Comparison of ENCODE assay signal across 8 cellular contexts in genomic region chr7:22110227-22110839, GRCh38.
DNase-seq lines count a peak whose midpoint lies in the region; ATAC-seq and TF ChIP-seq lines count a peak whose summit lies in the region.

No MANE protein-coding gene starts in this region.

- H3K4me1 ChIP-seq in A673 (ENCODE audit: insufficient read depth, low read length, poor library complexity, severe bottlenecking) (peaks cover 5% of the 10 kb centered on the region), left lung (peaks cover 0 to 9% of the 10 kb centered on the region in 2 donors)

- H3K9me3 Mint-ChIP-seq in activated CD4-positive, alpha-beta T cell treated with anti-CD3 and anti-CD28 coated beads for 36 hours (ENCODE audit: low read depth), result no peaks in the 10 kb centered on the region

- DNase-seq in A673 (ENCODE audit: low spot score) (peak; percentile 92), NCI-H524 (lab: John Stamatoyannopoulos, UW) (peak; percentile 57 to 81), choroid plexus epithelial cell (ENCODE audit: low read depth) (peak; percentile 94), left lung (no peak)
- peak; percentile 78 for DNase-seq in activated CD4-positive, alpha-beta T cell treated with anti-CD3 and anti-CD28 coated beads for 36 hours
- DNase-seq in stimulated activated CD4-positive, alpha-beta T cell treated with anti-CD3 and anti-CD28 coated beads, TNF-alpha, amount 100 ng/mL, for 24 hours (ENCODE audit: low read depth in 3 of 3), result peak; percentile 36 to 50 (median 42)

- no peaks in the 10 kb centered on the region for H3K36me3 Mint-ChIP-seq in activated CD4-positive, alpha-beta T cell treated with anti-CD3 and anti-CD28 coated beads for 36 hours (ENCODE audit: low read depth)

- H3K9me3 ChIP-seq in A673 (ENCODE audit: low read depth, low read length, poor library complexity, severe bottlenecking), result no peaks in the 10 kb centered on the region
- H3K9me3 ChIP-seq in left lung, result no peaks in the 10 kb centered on the region

- H3K27ac Mint-ChIP-seq in activated CD4-positive, alpha-beta T cell treated with anti-CD3 and anti-CD28 coated beads for 36 hours, result no peak overlapping the region

- H3K4me3 ChIP-seq in A673 (ENCODE audit: low read depth, low read length, poor library complexity, severe bottlenecking) (no peak overlapping the region), choroid plexus epithelial cell (ENCODE audit: low read depth, low read length) (no peak overlapping the region), left lung (no peak overlapping the region)

- ATAC-seq in GM18519 (IDR thresholded peaks at IDR 0.05; ENCODE audit: low FRiP score, unreplicated experiment) (peak; percentile 73), HG03432 (IDR thresholded peaks at IDR 0.05; ENCODE audit: unreplicated experiment) (peak; percentile 78), left lung (peak; percentile 92)
- peak; percentile 93 for ATAC-seq in activated CD4-positive, alpha-beta T cell treated with anti-CD3 and anti-CD28 coated beads for 36 hours

- POLR2A ChIA-PET in A673 (lab: Charles Lee; ENCODE audit: low non-redundant PET), result no interaction called here
- POLR2A ChIA-PET in activated CD4-positive, alpha-beta T cell treated with anti-CD3 and anti-CD28 coated beads for 36 hours (lab: Charles Lee), result no interaction called here

- BruUV-seq in A673 (replicated peaks; lab: Mats Ljungman, UMichigan), result no TSS peak

- CTCF ChIA-PET in A673 (lab: Charles Lee), result interaction anchor here (0.5 to 2.3 kb wide), 13 partner anchors 10 to 390 kb away, joined by 3 to 17 read pairs (median 5); partner anchors contain the start of gene STEAP1B
- CTCF ChIA-PET in activated CD4-positive, alpha-beta T cell treated with anti-CD3 and anti-CD28 coated beads for 36 hours (lab: Charles Lee), result interaction anchor here (0.5 to 3.1 kb wide), 41 partner anchors 8 to 949 kb away, joined by 3 to 36 read pairs (median 4); partner anchors contain the start of gene STEAP1B

- H3K27me3 ChIP-seq in A673 (replicated peaks; ENCODE audit: insufficient read depth, low read depth, low read length, poor library complexity), result no peaks in the 10 kb centered on the region
- H3K27me3 ChIP-seq in left lung, result no peaks in the 10 kb centered on the region

- no peak overlapping the region for H3K4me3 Mint-ChIP-seq in activated CD4-positive, alpha-beta T cell treated with anti-CD3 and anti-CD28 coated beads for 36 hours

- TF ChIP-seq CTCF in A673 (conservative IDR thresholded peaks at IDR 0.05; ENCODE audit: low read depth, low read length) (peak; percentile 87), choroid plexus epithelial cell (conservative IDR thresholded peaks at IDR 0.05; ENCODE audit: low read depth, low read length) (peak; percentile 88), left lung (IDR thresholded peaks at IDR 0.05) (peak; percentile 58 to 73)

- intact Hi-C loops in A673 (cut with micrococcal nuclease; ENCODE audit: unreplicated experiment) (loop anchor here (1.0 to 5.0 kb wide), 4 partner anchors 147 to 390 kb away; partner anchors contain the start of gene STEAP1B), left lung (cut with DNase I) (loop anchor here in 1 of 2 donors (5.0 kb wide), 2 partner anchors 147 to 377 kb away; no protein-coding TSS in a partner anchor)
- intact Hi-C loops in activated CD4-positive, alpha-beta T cell treated with anti-CD3 and anti-CD28 coated beads for 36 hours (cut with DNase I, micrococcal nuclease), result loop anchor here (1.0 to 10.0 kb wide), 3 partner anchors 184 to 390 kb away; partner anchors contain the start of gene STEAP1B (in 2 of the 2)

- H3K36me3 ChIP-seq in A673 (ENCODE audit: insufficient read depth, low read length, poor library complexity, severe bottlenecking) (no peaks in the 10 kb centered on the region), left lung (no peaks in the 10 kb centered on the region)

- H3K27ac ChIP-seq in A673 (ENCODE audit: low read depth, low read length, poor library complexity, severe bottlenecking) (no peak overlapping the region), left lung (no peak overlapping the region)

- peaks cover 3% of the 10 kb centered on the region for H3K27me3 Mint-ChIP-seq in activated CD4-positive, alpha-beta T cell treated with anti-CD3 and anti-CD28 coated beads for 36 hours

- no peaks in the 10 kb centered on the region for H3K4me1 Mint-ChIP-seq in activated CD4-positive, alpha-beta T cell treated with anti-CD3 and anti-CD28 coated beads for 36 hours

Comparison
In these comparisons a context has a peak if more than half of its experiments do, and no peak if none do; other contexts are left out.
1. DNase-seq: peak in A673 (single experiment), NCI-H524 (2 of 2), activated CD4-positive, alpha-beta T cell treated with anti-CD3 and anti-CD28 coated beads for 36 hours (single experiment), choroid plexus epithelial cell (single experiment) and stimulated activated CD4-positive, alpha-beta T cell treated with anti-CD3 and anti-CD28 coated beads, TNF-alpha, amount 100 ng/mL, for 24 hours (3 of 3); none in left lung (0 of 2).
2. Peak in every context shown above with its lines, with median percentiles within 50 percentile points of each other: CTCF ChIP-seq and ATAC-seq.